Comparison of ENCODE assay signal across 27 cellular contexts in the genomic region with DNA sequence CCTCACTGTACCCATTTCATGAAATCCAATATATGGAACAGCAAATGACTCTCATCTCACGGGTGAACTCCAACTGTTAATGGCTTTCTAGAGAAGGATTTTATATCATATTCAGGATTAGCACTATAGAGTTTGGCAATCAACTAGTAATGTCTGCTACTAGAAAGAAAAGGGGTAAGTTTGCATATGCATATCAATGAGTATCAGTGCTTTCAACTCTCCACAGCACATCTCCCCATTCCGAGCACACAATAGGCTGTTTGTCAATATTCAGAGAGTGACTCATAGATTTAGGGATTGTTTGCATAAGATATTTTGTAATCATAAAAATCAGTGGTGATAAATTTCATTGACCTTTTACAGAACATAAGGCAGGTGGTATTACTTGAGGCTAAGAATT.
DNase-seq lines count a peak whose midpoint lies in the region; ATAC-seq, FAIRE-seq and TF ChIP-seq lines count a peak whose summit lies in the region.
"Had no signal": no experiment of that assay in that cellular context is flagged by ENCODE, and none has a peak within 500 bp of the region (broad histone marks: within the 10 kb centered on the region; RNA-seq: fewer than 3 reads in every experiment).

No MANE protein-coding gene starts in this region.

- H3K36me3 Mint-ChIP-seq in activated CD4-positive, alpha-beta T cell treated with anti-CD3 and anti-CD28 coated beads, Interleukin-2, amount 10 ng/mL, durations not matched to agents 24 days and 14 days (ENCODE audit: low read depth) = no peaks in the 10 kb centered on the region
- H3K36me3 Mint-ChIP-seq in activated CD4-positive, alpha-beta memory T cell treated with anti-CD3 and anti-CD28 coated beads, Interleukin-2, amount 10 ng/mL, durations not matched to agents 7 days and 5 days (ENCODE audit: low read depth) = no peaks in the 10 kb centered on the region
- H3K36me3 Mint-ChIP-seq: CD14-positive monocyte had no signal

- H3K4me3 ChIP-seq in H1 (ENCODE audit: extremely low read depth in 1 of 4, insufficient read depth in 2 of 4, low read depth in 3 of 4, low read length in 4 of 4) = no peak overlapping the region
- H3K4me3 ChIP-seq: BLaER1 treated with 17β-estradiol and CSF1 and Interleukin-3, amounts not matched to agents 10 nM and 100 nM; GM12878 had no signal

- DNase-seq in activated CD4-positive, alpha-beta T cell treated with anti-CD3 and anti-CD28 coated beads, Interleukin-2, amount 10 ng/mL, durations not matched to agents 24 days and 14 days = peak; percentile 17
- DNase-seq in activated CD4-positive, alpha-beta T cell treated with anti-CD3 and anti-CD28 coated beads for 1 hour = no peak
- peak; percentile 41 for DNase-seq in OCI-M1 (lab: John Stamatoyannopoulos, UW)
- DNase-seq in H1 (ENCODE audit: low read depth in 1 of 2, low spot score in 2 of 2) = no peak
- DNase-seq in NCI-H1417 treated with DMSO at 0.1 percent for 48 hours (lab: John Stamatoyannopoulos, UW) = no peak
- DNase-seq in activated CD4-positive, alpha-beta memory T cell treated with anti-CD3 and anti-CD28 coated beads, Interleukin-2, amount 10 ng/mL, durations not matched to agents 7 days and 5 days = no peak
- DNase-seq in NCI-H510A treated with DMSO at 0.1 percent for 48 hours (lab: John Stamatoyannopoulos, UW) = no peak
- DNase-seq: ACHN; AML-193; BE2C; CD4-positive, alpha-beta T cell; CD8-positive, alpha-beta memory T cell; DMS 273 treated with DMSO at 0.1 percent for 48 hours; DMS79; EL; GDM1; GOT3; H7; HCEC 1CT had no signal

- no peak overlapping the region for H3K27ac Mint-ChIP-seq in activated CD4-positive, alpha-beta T cell treated with anti-CD3 and anti-CD28 coated beads, Interleukin-2, amount 10 ng/mL, durations not matched to agents 24 days and 14 days
- no peak overlapping the region for H3K27ac Mint-ChIP-seq in activated CD4-positive, alpha-beta memory T cell treated with anti-CD3 and anti-CD28 coated beads, Interleukin-2, amount 10 ng/mL, durations not matched to agents 7 days and 5 days
- H3K27ac Mint-ChIP-seq: CD14-positive monocyte; CD4-positive, alpha-beta T cell; CD8-positive, alpha-beta memory T cell had no signal

- POLR2A ChIA-PET in H1 (lab: Charles Lee; ENCODE audit: partially characterized antibody) = no interaction called here
- POLR2A ChIA-PET in activated CD4-positive, alpha-beta memory T cell treated with anti-CD3 and anti-CD28 coated beads, Interleukin-2, amount 10 ng/mL, durations not matched to agents 7 days and 5 days (lab: Charles Lee) = no interaction called here

- H2BK12ac ChIP-seq in H1 (ENCODE audit: low read depth, low read length) = no peak overlapping the region

- H3K4me3 Mint-ChIP-seq in activated CD4-positive, alpha-beta T cell treated with anti-CD3 and anti-CD28 coated beads, Interleukin-2, amount 10 ng/mL, durations not matched to agents 24 days and 14 days = no peak overlapping the region
- H3K4me3 Mint-ChIP-seq in activated CD4-positive, alpha-beta memory T cell treated with anti-CD3 and anti-CD28 coated beads, Interleukin-2, amount 10 ng/mL, durations not matched to agents 7 days and 5 days = no peak overlapping the region
- H3K4me3 Mint-ChIP-seq: CD14-positive monocyte; CD4-positive, alpha-beta T cell; CD8-positive, alpha-beta memory T cell had no signal

- no peak overlapping the region for H3K4me2 ChIP-seq in H1 (ENCODE audit: insufficient read depth in 1 of 2, low read depth in 2 of 2, low read length in 2 of 2)
- H3K4me2 ChIP-seq: BLaER1 treated with 17β-estradiol and CSF1 and Interleukin-3, amounts not matched to agents 10 nM and 100 nM had no signal

- H4K91ac ChIP-seq in H1 (replicated peaks; ENCODE audit: insufficient read length, low read length) = no peak overlapping the region

- H3K36me3 ChIP-seq in H1 (ENCODE audit: control insufficient read depth in 2 of 4, insufficient read depth in 4 of 4, low read length in 3 of 4) = no peaks in the 10 kb centered on the region
- H3K36me3 ChIP-seq: BE2C; BLaER1 treated with 17β-estradiol and CSF1 and Interleukin-3, amounts not matched to agents 10 nM and 100 nM had no signal

- peak; percentile 42 for FAIRE-seq in H1 (lab: Jason Lieb, UNC)
- FAIRE-seq: A204.1, D721Med, GM12878, GM19239 had no signal

- no peak overlapping the region for H3K18ac ChIP-seq in H1 (ENCODE audit: extremely low read depth, low read length)

- H3K79me1 ChIP-seq in H1 (ENCODE audit: low read depth, low read length) = no peaks in the 10 kb centered on the region

- no peak for TF ChIP-seq RAD21 in H1 (IDR thresholded peaks at IDR 0.05 in 1 of 2, conservative IDR thresholded peaks at IDR 0.05 in 1 of 2; ENCODE audit: low read depth in 2 of 2, low read length in 2 of 2)

- H2BK20ac ChIP-seq in H1 (ENCODE audit: low read length) = no peak overlapping the region

- H3K9ac ChIP-seq in H1 (replicated peaks in 1 of 4; ENCODE audit: extremely low read depth in 1 of 4, low read depth in 3 of 4, low read length in 3 of 4) = no peak overlapping the region
- H3K9ac ChIP-seq: BLaER1 treated with 17β-estradiol and CSF1 and Interleukin-3, amounts not matched to agents 10 nM and 100 nM had no signal

- H3K23me2 ChIP-seq in H1 (ENCODE audit: low read depth, low read length) = no peaks in the 10 kb centered on the region

- intact Hi-C loops in activated CD4-positive, alpha-beta T cell treated with anti-CD3 and anti-CD28 coated beads, Interleukin-2, amount 10 ng/mL, durations not matched to agents 24 days and 14 days (cut with micrococcal nuclease) = no loop called here

- H2AK5ac ChIP-seq in H1 (ENCODE audit: low read depth, low read length) = no peak overlapping the region

- H3K4ac ChIP-seq in H1 (replicated peaks; ENCODE audit: insufficient read length, low read depth, low read length) = no peak overlapping the region

- peaks cover 2% of the 10 kb centered on the region for H3K27me3 Mint-ChIP-seq in activated CD4-positive, alpha-beta T cell treated with anti-CD3 and anti-CD28 coated beads, Interleukin-2, amount 10 ng/mL, durations not matched to agents 24 days and 14 days
- H3K27me3 Mint-ChIP-seq in activated CD4-positive, alpha-beta memory T cell treated with anti-CD3 and anti-CD28 coated beads, Interleukin-2, amount 10 ng/mL, durations not matched to agents 7 days and 5 days = peaks cover 3% of the 10 kb centered on the region
- H3K27me3 Mint-ChIP-seq: CD4-positive, alpha-beta T cell had no signal

- no peak for TF ChIP-seq CTCF in H1 (IDR thresholded peaks at IDR 0.05; ENCODE audit: control extremely low read depth in 1 of 3, insufficient read depth in 1 of 3, low read depth in 1 of 3, low read length in 3 of 3)

- no peak overlapping the region for H2BK15ac ChIP-seq in H1 (ENCODE audit: low read length)

- no peak overlapping the region for H3K14ac ChIP-seq in H1 (ENCODE audit: insufficient read length)

- H3K9me3 ChIP-seq in H1 (ENCODE audit: insufficient read depth in 2 of 2, low read depth in 1 of 2, low read length in 1 of 2) = no peaks in the 10 kb centered on the region
- H3K9me3 ChIP-seq: BE2C had no signal

- CTCF ChIA-PET in H1 (lab: Charles Lee; ENCODE audit: partially characterized antibody) = interaction anchor here (1.7 to 2.0 kb wide), 2 partner anchors 11 to 14 kb away, joined by 7 to 11 read pairs; no protein-coding TSS in a partner anchor
- CTCF ChIA-PET in activated CD4-positive, alpha-beta memory T cell treated with anti-CD3 and anti-CD28 coated beads, Interleukin-2, amount 10 ng/mL, durations not matched to agents 7 days and 5 days (lab: Charles Lee) = no interaction called here

- H2BK5ac ChIP-seq in H1 (ENCODE audit: low read depth, low read length) = no peak overlapping the region

- 72% methylated on average over 2 of the region's 2 CpGs; no CpG with 5 or more reads in 1 of the 2 experiments for WGBS in H1 (ENCODE audit: extremely low coverage in 1 of 2, insufficient coverage in 1 of 2, insufficient read length in 1 of 2, insufficient replicate concordance in 2 of 2, low coverage in 1 of 2, low lambda C conversion rate in 2 of 2, missing lambda C conversion rate in 1 of 2), 2 experiments

- no peak overlapping the region for H3K27ac ChIP-seq in H1 (ENCODE audit: low read depth, low read length)
- H3K27ac ChIP-seq: 22Rv1; BLaER1 treated with 17β-estradiol and CSF1 and Interleukin-3, amounts not matched to agents 10 nM and 100 nM had no signal

- TF ChIP-seq POLR2A in H1 (IDR thresholded peaks at IDR 0.05; ENCODE audit: control extremely low read depth in 1 of 2, low read depth in 2 of 2, low read length in 2 of 2) = no peak

- no peaks in the 10 kb centered on the region for H3K79me2 ChIP-seq in H1 (ENCODE audit: control insufficient read depth in 1 of 2, insufficient read depth in 2 of 2, low read length in 2 of 2)

- no peaks in the 10 kb centered on the region for H3K27me3 ChIP-seq in H1 (replicated peaks in 1 of 4; ENCODE audit: control insufficient read depth in 3 of 4, extremely low read depth in 1 of 4, insufficient read depth in 3 of 4, low read length in 3 of 4)
- H3K27me3 ChIP-seq: BE2C; BLaER1 treated with 17β-estradiol and CSF1 and Interleukin-3, amounts not matched to agents 10 nM and 100 nM had no signal

- TF ChIP-seq EP300 in H1 (IDR thresholded peaks at IDR 0.05; ENCODE audit: borderline replicate concordance in 1 of 2, low read depth in 2 of 2, low read length in 2 of 2) = no peak

- no peaks in the 10 kb centered on the region for H4K20me1 ChIP-seq in H1 (replicated peaks in 1 of 2; ENCODE audit: control insufficient read depth in 1 of 2, insufficient read depth in 2 of 2, low read length in 2 of 2)
- H4K20me1 ChIP-seq: BLaER1 treated with 17β-estradiol and CSF1 and Interleukin-3, amounts not matched to agents 10 nM and 100 nM had no signal

- H3K23ac ChIP-seq in H1 (ENCODE audit: insufficient read length) = no peak overlapping the region

- no peak overlapping the region for H3K56ac ChIP-seq in H1 (replicated peaks; ENCODE audit: insufficient read length, low read depth, low read length)

- no peak overlapping the region for H4K5ac ChIP-seq in H1 (ENCODE audit: insufficient read length, low read depth, low read length)

- no peaks in the 10 kb centered on the region for H3K4me1 Mint-ChIP-seq in activated CD4-positive, alpha-beta T cell treated with anti-CD3 and anti-CD28 coated beads, Interleukin-2, amount 10 ng/mL, durations not matched to agents 24 days and 14 days
- no peaks in the 10 kb centered on the region for H3K4me1 Mint-ChIP-seq in activated CD4-positive, alpha-beta memory T cell treated with anti-CD3 and anti-CD28 coated beads, Interleukin-2, amount 10 ng/mL, durations not matched to agents 7 days and 5 days
- H3K4me1 Mint-ChIP-seq: CD14-positive monocyte had no signal

- no peak for ATAC-seq in GM21825 (IDR thresholded peaks at IDR 0.05; ENCODE audit: unreplicated experiment)
- ATAC-seq: GM12878 had no signal

- H2AFZ ChIP-seq in H1 (ENCODE audit: low read length) = no peak overlapping the region

- peaks cover 0 to 4% (median 0%) of the 10 kb centered on the region in 4 experiments; a peak in 1 of 7 replicates for H3K4me1 ChIP-seq in H1 (replicated peaks in 1 of 4; ENCODE audit: control insufficient read depth in 3 of 4, insufficient read depth in 4 of 4, low read length in 3 of 4)
- H3K4me1 ChIP-seq: BE2C; BLaER1 treated with 17β-estradiol and CSF1 and Interleukin-3, amounts not matched to agents 10 nM and 100 nM had no signal

- no peak overlapping the region for H2BK120ac ChIP-seq in H1 (replicated peaks; ENCODE audit: low read depth, low read length)

- no peaks in the 10 kb centered on the region for H3K9me3 Mint-ChIP-seq in activated CD4-positive, alpha-beta T cell treated with anti-CD3 and anti-CD28 coated beads, Interleukin-2, amount 10 ng/mL, durations not matched to agents 24 days and 14 days
- H3K9me3 Mint-ChIP-seq in activated CD4-positive, alpha-beta memory T cell treated with anti-CD3 and anti-CD28 coated beads, Interleukin-2, amount 10 ng/mL, durations not matched to agents 7 days and 5 days = no peaks in the 10 kb centered on the region
- H3K9me3 Mint-ChIP-seq: CD4-positive, alpha-beta T cell had no signal

- H4K8ac ChIP-seq in H1 (ENCODE audit: extremely low read depth, insufficient read depth, low read length) = no peak overlapping the region

Comparison
In these comparisons a context has a peak if more than half of its experiments do, and no peak if none do; other contexts are left out.
1. DNase-seq: peak in activated CD4-positive, alpha-beta T cell treated with anti-CD3 and anti-CD28 coated beads, Interleukin-2, amount 10 ng/mL, durations not matched to agents 24 days and 14 days (single experiment) and OCI-M1 (single experiment); none in activated CD4-positive, alpha-beta T cell treated with anti-CD3 and anti-CD28 coated beads for 1 hour (single experiment), H1 (0 of 2), NCI-H1417 treated with DMSO at 0.1 percent for 48 hours (single experiment), activated CD4-positive, alpha-beta memory T cell treated with anti-CD3 and anti-CD28 coated beads, Interleukin-2, amount 10 ng/mL, durations not matched to agents 7 days and 5 days (single experiment) and NCI-H510A treated with DMSO at 0.1 percent for 48 hours (single experiment).